9 cellular contexts compared by ENCODE assay signal in genomic region chr16:11034005-11034404, GRCh38.
A peak's percentile ranks its signal among the peaks of the same experiment; 100 is the strongest.
DNase-seq lines count a peak whose midpoint lies in the region; ATAC-seq and TF ChIP-seq lines count a peak whose summit lies in the region.
"Had no signal": no experiment of that assay in that cellular context is flagged by ENCODE, and none has a peak within 500 bp of the region (broad histone marks: within the 10 kb centered on the region; RNA-seq: fewer than 3 reads in every experiment).

No MANE protein-coding gene starts in this region.

- H3K9me3 ChIP-seq in right atrium auricular region, result peaks cover 0 to 4% of the 10 kb centered on the region in 2 donors
- H3K9me3 ChIP-seq in BE2C, result no peaks in the 10 kb centered on the region
- no peaks in the 10 kb centered on the region for H3K9me3 ChIP-seq in WERI-Rb-1 (ENCODE audit: severe bottlenecking)

- no peak for TF ChIP-seq CTCF in astrocyte of the spinal cord (IDR thresholded peaks at IDR 0.05; ENCODE audit: low read depth, low read length)
- TF ChIP-seq CTCF in right atrium auricular region (IDR thresholded peaks at IDR 0.05), result no peak
- TF ChIP-seq CTCF in BE2C (IDR thresholded peaks at IDR 0.05; ENCODE audit: low read depth, low read length), result no peak
- no peak for TF ChIP-seq CTCF in WERI-Rb-1 (IDR thresholded peaks at IDR 0.05; ENCODE audit: low read depth, low read length)

- H3K27me3 ChIP-seq in right atrium auricular region, result no peaks in the 10 kb centered on the region
- H3K27me3 ChIP-seq in BE2C, result no peaks in the 10 kb centered on the region
- no peaks in the 10 kb centered on the region for H3K27me3 ChIP-seq in WERI-Rb-1 (ENCODE audit: insufficient read depth, low read depth, severe bottlenecking)

- in situ Hi-C loops in astrocyte of the spinal cord (cut with HindIII; ENCODE audit: low sequenced_read_pairs), result no loop called here

- H3K4me3 ChIP-seq in astrocyte of the spinal cord (ENCODE audit: low read depth, low read length) (no peak overlapping the region), right atrium auricular region (no peak overlapping the region), BE2C (ENCODE audit: low read depth, low read length) (no peak overlapping the region), WERI-Rb-1 (ENCODE audit: low read depth, low read length) (no peak overlapping the region)

- H3K36me3 ChIP-seq in right atrium auricular region, result peaks cover 13% of the 10 kb centered on the region
- peaks cover 3% of the 10 kb centered on the region; the same call in 1 of the 2 replicates for H3K36me3 ChIP-seq in BE2C
- H3K36me3 ChIP-seq in WERI-Rb-1, result peaks cover 25% of the 10 kb centered on the region

- no peak for ATAC-seq in HG02938 (IDR thresholded peaks at IDR 0.05; ENCODE audit: unreplicated experiment)
- ATAC-seq: activated CD4-positive, CD25-positive, alpha-beta regulatory T cell treated with anti-CD3 and anti-CD28 coated beads, Interleukin-2, amount 50 U/mL, for 24 hours had no signal

- peaks cover 0 to 28% of the 10 kb centered on the region in 2 donors for H3K4me1 ChIP-seq in right atrium auricular region
- H3K4me1 ChIP-seq in BE2C, result no peaks in the 10 kb centered on the region

- H3K27ac ChIP-seq in right atrium auricular region (peak overlapping the region; percentile 9 to 82), WERI-Rb-1 (no peak overlapping the region)

- DNase-seq in HS-5 (ENCODE audit: low read depth) (peak; percentile 87), astrocyte of the spinal cord (ENCODE audit: low read depth, low spot score) (peak; percentile 43), right atrium auricular region (ENCODE audit: low spot score) (no peak), stromal cell of bone marrow (ENCODE audit: low read depth) (peak; percentile 90), BE2C (no peak), WERI-Rb-1 (no peak)
- DNase-seq: SHP77 treated with DMSO at 0.1 percent for 48 hours had no signal

Comparison
In these comparisons a context has a peak if more than half of its experiments do, and no peak if none do; other contexts are left out.
1. DNase-seq: peak in HS-5 (single experiment), astrocyte of the spinal cord (single experiment) and stromal cell of bone marrow (single experiment); none in right atrium auricular region (single experiment), BE2C (single experiment) and WERI-Rb-1 (single experiment).